In genomic region chr1:115412733-115413132, GRCh38 we compare ENCODE assay signal across 21 cellular contexts.
"Had no signal": no experiment of that assay in that cellular context is flagged by ENCODE, and none has a peak within 500 bp of the region (broad histone marks: within the 10 kb centered on the region; RNA-seq: fewer than 3 reads in every experiment).

No MANE protein-coding gene starts in this region.

- H3K4me1 ChIP-seq: gastrocnemius medialis, sigmoid colon, transverse colon had no signal

- DNase-seq: cortex of kidney; effector memory CD4-positive, alpha-beta T cell; gastrocnemius medialis; heart right ventricle; hypothalamus; left ventricle myocardium inferior; lower lobe of right lung; mesendoderm; naive B cell; posterior cingulate gyrus; sigmoid colon; stimulated activated CD4-positive, alpha-beta T cell treated with anti-CD3 and anti-CD28 coated beads, Interleukin-2, amount 100 ng/mL, for 24 hours; stimulated activated CD4-positive, alpha-beta T cell treated with anti-CD3 and anti-CD28 coated beads, Interleukin-4, amount 100 ng/mL, for 4 hours; stimulated activated naive B cell treated with anti-CD40 and anti-IgM and Interleukin-4, amounts not matched to agents 10 μg/mL and 1 μg/mL and 100 μg/mL, for 72 hours; stimulated activated naive CD8-positive, alpha-beta T cell treated with anti-CD3 and anti-CD28 coated beads, Interleukin-15, amount 100 ng/mL, for 72 hours; transverse colon had no signal

- H3K9me3 ChIP-seq: gastrocnemius medialis, heart right ventricle, left ventricle myocardium inferior, lower lobe of right lung, right atrium auricular region, sigmoid colon, thoracic aorta, transverse colon had no signal

- H3K4me3 Mint-ChIP-seq: naive B cell; nephron; stimulated activated naive B cell treated with anti-CD40 and anti-IgM and Interleukin-4, amounts not matched to agents 10 μg/mL and 1 μg/mL and 100 μg/mL, for 72 hours; stimulated activated naive CD8-positive, alpha-beta T cell treated with anti-CD3 and anti-CD28 coated beads, Interleukin-15, amount 100 ng/mL, for 72 hours had no signal

- H3K4me1 Mint-ChIP-seq: naive B cell; nephron; stimulated activated naive B cell treated with anti-CD40 and anti-IgM and Interleukin-4, amounts not matched to agents 10 μg/mL and 1 μg/mL and 100 μg/mL, for 72 hours; stimulated activated naive CD8-positive, alpha-beta T cell treated with anti-CD3 and anti-CD28 coated beads, Interleukin-15, amount 100 ng/mL, for 72 hours had no signal

- H3K36me3 Mint-ChIP-seq: naive B cell; stimulated activated naive B cell treated with anti-CD40 and anti-IgM and Interleukin-4, amounts not matched to agents 10 μg/mL and 1 μg/mL and 100 μg/mL, for 72 hours had no signal

- H3K36me3 ChIP-seq: gastrocnemius medialis, heart right ventricle, left ventricle myocardium inferior, lower lobe of right lung, right atrium auricular region, sigmoid colon, thoracic aorta, transverse colon had no signal

- H3K27ac ChIP-seq: gastrocnemius medialis, lower lobe of right lung, right atrium auricular region, sigmoid colon, skin epidermis, thoracic aorta, transverse colon had no signal

- ATAC-seq: esophagus mucosa; gastrocnemius medialis; heart right ventricle; lower lobe of right lung; stimulated activated naive B cell treated with anti-CD40 and anti-IgM and Interleukin-4, amounts not matched to agents 10 μg/mL and 1 μg/mL and 100 μg/mL, for 72 hours; stimulated activated naive CD8-positive, alpha-beta T cell treated with anti-CD3 and anti-CD28 coated beads, Interleukin-15, amount 100 ng/mL, for 72 hours had no signal

- H3K4me3 ChIP-seq: gastrocnemius medialis, heart right ventricle, left ventricle myocardium inferior, lower lobe of right lung, right atrium auricular region, sigmoid colon, skin epidermis, thoracic aorta, transverse colon had no signal

- H3K27ac Mint-ChIP-seq: naive B cell; nephron; stimulated activated naive B cell treated with anti-CD40 and anti-IgM and Interleukin-4, amounts not matched to agents 10 μg/mL and 1 μg/mL and 100 μg/mL, for 72 hours; stimulated activated naive CD8-positive, alpha-beta T cell treated with anti-CD3 and anti-CD28 coated beads, Interleukin-15, amount 100 ng/mL, for 72 hours had no signal

- H3K27me3 ChIP-seq: gastrocnemius medialis, heart right ventricle, right atrium auricular region, sigmoid colon, transverse colon had no signal
